29 cellular contexts compared by ENCODE assay signal in the genomic region with DNA sequence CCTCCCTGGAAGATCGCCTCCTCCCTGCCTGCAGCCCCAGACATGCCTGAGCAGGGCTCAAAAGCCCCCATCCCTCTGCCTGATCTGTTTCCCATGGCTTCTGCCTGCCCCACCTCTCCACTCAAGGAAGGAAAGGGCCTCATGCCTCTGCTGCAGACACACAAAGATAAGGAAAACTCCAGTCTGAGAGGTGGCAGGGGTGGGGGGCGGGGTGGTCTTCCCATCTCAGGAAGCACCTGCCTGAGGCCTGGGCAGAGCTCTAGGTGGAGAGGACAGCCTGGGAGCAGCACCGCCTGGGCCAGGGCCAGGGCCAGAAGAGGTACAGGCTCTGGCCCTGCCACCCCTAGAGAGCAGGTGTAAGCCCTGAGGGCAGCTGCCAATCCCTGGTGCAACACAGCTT. TPM values are rescaled to one million over a fixed set of nuclear protein-coding genes. Genes with fewer than 3 reads are reported as not detected.
"Had no signal": no experiment of that assay in that cellular context is flagged by ENCODE, and none has a peak within 500 bp of the region (broad histone marks: within the 10 kb centered on the region; RNA-seq: fewer than 3 reads in every experiment).

No MANE protein-coding gene starts in this region.

- H3K27me3 ChIP-seq: foreskin keratinocyte had no signal

- H3K36me3 ChIP-seq: gastroesophageal sphincter, heart left ventricle, neutrophil, spleen, thoracic aorta, tibial nerve, upper lobe of left lung, uterus had no signal

- DNase-seq: dermis blood vessel endothelial cell; effector memory CD8-positive, alpha-beta T cell; foreskin keratinocyte; heart left ventricle; kidney; mammary epithelial cell; mesendoderm; naive thymus-derived CD8-positive, alpha-beta T cell; right cardiac atrium; spleen; stimulated activated CD4-positive, alpha-beta T cell treated with anti-CD3 and anti-CD28 coated beads, Interleukin-4, amount 100 ng/mL, for 4 hours; stimulated activated naive CD8-positive, alpha-beta T cell treated with anti-CD3 and anti-CD28 coated beads, Interleukin-15, Interleukin-2, amounts not matched to agents 100 U/mL and 50 U/mL, for 24 hours; substantia nigra; upper lobe of left lung; uterus had no signal

- H3K4me3 ChIP-seq: coronary artery, gastroesophageal sphincter, heart left ventricle, hepatocyte, psoas muscle, skin epidermis, spleen, thoracic aorta, tibial nerve, upper lobe of left lung, uterus had no signal

- ATAC-seq: effector memory CD8-positive, alpha-beta T cell; foreskin keratinocyte; gastroesophageal sphincter; heart left ventricle; left lobe of liver; naive thymus-derived CD8-positive, alpha-beta T cell; psoas muscle; right cardiac atrium; stimulated activated memory B cell treated with anti-CD40 and anti-IgM and Interleukin-4, amounts not matched to agents 10 μg/mL and 1 μg/mL and 100 μg/mL, for 72 hours; stimulated activated naive CD8-positive, alpha-beta T cell treated with anti-CD3 and anti-CD28 coated beads, Interleukin-15, Interleukin-2, amounts not matched to agents 100 U/mL and 50 U/mL, for 24 hours had no signal

- H3K27ac ChIP-seq: coronary artery, foreskin keratinocyte, gastroesophageal sphincter, heart left ventricle, hepatocyte, neutrophil, psoas muscle, spleen, thoracic aorta, tibial nerve, upper lobe of left lung, uterus had no signal

- H3K9me3 ChIP-seq: gastroesophageal sphincter, heart left ventricle, neutrophil, psoas muscle, spleen, thoracic aorta, tibial nerve, upper lobe of left lung, uterus had no signal

- H3K4me1 ChIP-seq: psoas muscle had no signal

RNA-seq across cellular contexts. Expression of gene GJB3, which starts 4.1 kb away (rescaled TPM):
- total RNA-seq: heart left ventricle; myocyte; naive thymus-derived CD8-positive, alpha-beta T cell; neural crest cell; omental fat pad; psoas muscle; right cardiac atrium; spleen had no signal
- polyA plus RNA-seq: heart left ventricle; naive thymus-derived CD8-positive, alpha-beta T cell; right cardiac atrium had no signal

RNA-seq across cellular contexts. Expression of gene GJA4, which starts 15.9 kb away (rescaled TPM):
- total RNA-seq: mammary epithelial cell; myocyte; naive thymus-derived CD8-positive, alpha-beta T cell; renal cortical epithelial cell had no signal
- polyA plus RNA-seq: naive thymus-derived CD8-positive, alpha-beta T cell had no signal

RNA-seq across cellular contexts. Expression of gene GJB4, which starts 17.4 kb away (rescaled TPM):
- total RNA-seq: dermis blood vessel endothelial cell; heart left ventricle; left lobe of liver; myocyte; naive thymus-derived CD8-positive, alpha-beta T cell; neural crest cell; omental fat pad; psoas muscle; right cardiac atrium; spleen; thoracic aorta; tibial nerve; upper lobe of left lung; uterus had no signal
- polyA plus RNA-seq: heart left ventricle; naive thymus-derived CD8-positive, alpha-beta T cell; psoas muscle; right cardiac atrium; spleen had no signal

RNA-seq across cellular contexts. Expression of gene GJB5, which starts 22.1 kb away (rescaled TPM):
- total RNA-seq: heart left ventricle; kidney; left lobe of liver; myocyte; naive thymus-derived CD8-positive, alpha-beta T cell; neural crest cell; omental fat pad; psoas muscle; right cardiac atrium; spleen; thoracic aorta had no signal
- polyA plus RNA-seq: heart left ventricle; naive thymus-derived CD8-positive, alpha-beta T cell; right cardiac atrium had no signal
